Comparison of ENCODE assay signal across 23 cellular contexts in genomic region chr3:194150252-194150934, GRCh38. TPM values are rescaled to one million over a fixed set of nuclear protein-coding genes. Genes with fewer than 3 reads are reported as not detected.
DNase-seq lines count a peak whose midpoint lies in the region; ATAC-seq and TF ChIP-seq lines count a peak whose summit lies in the region.
"Had no signal": no experiment of that assay in that cellular context is flagged by ENCODE, and none has a peak within 500 bp of the region (broad histone marks: within the 10 kb centered on the region; RNA-seq: fewer than 3 reads in every experiment).

No MANE protein-coding gene starts in this region.

- H3K4me1 ChIP-seq in PC-3 (ENCODE audit: insufficient read depth, low read length) (peaks cover 15% of the 10 kb centered on the region), colonic mucosa (no peaks in the 10 kb centered on the region), stomach (peaks cover 0 to 25% (median 10%) of the 10 kb centered on the region in 4 donors), left ventricle myocardium inferior (peaks cover 5% of the 10 kb centered on the region)

- H3K9me3 ChIP-seq in PC-3 (ENCODE audit: low read length) (no peaks in the 10 kb centered on the region), colonic mucosa (no peaks in the 10 kb centered on the region), stomach (peaks cover 0 to 6% (median 2%) of the 10 kb centered on the region in 4 donors), left ventricle myocardium inferior (replicated peaks) (peaks cover 8% of the 10 kb centered on the region)
- H3K9me3 ChIP-seq: SJSA1 had no signal

- ATAC-seq in PC-3 (peak; percentile 89), left lobe of liver (peak; percentile 91), GM21367 (IDR thresholded peaks at IDR 0.05; ENCODE audit: unreplicated experiment) (no peak)
- ATAC-seq: activated T-cell treated with anti-CD3 and anti-CD28 coated beads, Interleukin-2, amount 50 U/mL, for 4 hours; effector memory CD8-positive, alpha-beta T cell; right cardiac atrium; stimulated activated naive CD8-positive, alpha-beta T cell treated with anti-CD3 and anti-CD28 coated beads, Interleukin-15, Interleukin-2, amounts not matched to agents 100 U/mL and 50 U/mL, for 24 hours had no signal

- H3F3A ChIP-seq in PC-3 (ENCODE audit: low read length, unreplicated experiment): no peaks in the 10 kb centered on the region

- BruUV-seq in PC-3 (replicated peaks; lab: Mats Ljungman, UMichigan): no TSS peak

- H3K27ac ChIP-seq in PC-3 (ENCODE audit: low read length) (peak overlapping the region; percentile 1; the same call in 1 of the 2 replicates), colonic mucosa (no peak overlapping the region), stomach (peak overlapping the region in 4 of 5 donors; percentile 30 to 75 (median 46)), left ventricle myocardium inferior (replicated peaks) (no peak overlapping the region)
- H3K27ac ChIP-seq: adrenal gland, coronary artery, Peyer's patch, SJSA1 had no signal

- intact Hi-C loops in PC-3 (cut with micrococcal nuclease) (loop anchor here (1.0 kb wide), 1 partner anchor 8 kb away; no protein-coding TSS in a partner anchor), colonic mucosa (cut with DNase I) (no loop called here), stomach (cut with DNase I; ENCODE audit: low total_unique reads) (no loop called here), left ventricle myocardium inferior (cut with micrococcal nuclease) (no loop called here)

- POLR2A ChIA-PET in PC-3 (lab: Charles Lee; ENCODE audit: unreplicated experiment): no interaction called here

- H3K4me3 ChIP-seq in PC-3 (ENCODE audit: low read length) (no peak overlapping the region), colonic mucosa (no peak overlapping the region), stomach (no peak overlapping the region), left ventricle myocardium inferior (no peak overlapping the region)
- H3K4me3 ChIP-seq: adrenal gland, coronary artery, Peyer's patch, SJSA1 had no signal

- H3K4me2 ChIP-seq in PC-3 (ENCODE audit: low read length): peak overlapping the region; percentile 52

- no peak for TF ChIP-seq CTCF in PC-3 (conservative IDR thresholded peaks at IDR 0.05; ENCODE audit: low read depth, low read length)
- no peak for TF ChIP-seq CTCF in colonic mucosa (IDR thresholded peaks at IDR 0.05)
- no peak for TF ChIP-seq CTCF in stomach (IDR thresholded peaks at IDR 0.05)
- TF ChIP-seq CTCF in left ventricle myocardium inferior (IDR thresholded peaks at IDR 0.05; ENCODE audit: borderline replicate concordance): no peak

- TF ChIP-seq EP300 in stomach (IDR thresholded peaks at IDR 0.05): no peak

- H3K9ac ChIP-seq in PC-3 (ENCODE audit: low read length): no peak overlapping the region
- H3K9ac ChIP-seq in colonic mucosa (ENCODE audit: low read depth in 2 of 2, low read length in 2 of 2): no peak overlapping the region

- no peaks in the 10 kb centered on the region for H3K79me2 ChIP-seq in PC-3 (ENCODE audit: low read length)

- H3K36me3 ChIP-seq in PC-3 (ENCODE audit: low read depth, low read length) (no peaks in the 10 kb centered on the region), colonic mucosa (no peaks in the 10 kb centered on the region), stomach (no peaks in the 10 kb centered on the region), left ventricle myocardium inferior (no peaks in the 10 kb centered on the region)
- H3K36me3 ChIP-seq: adrenal gland, Peyer's patch, SJSA1 had no signal

- no peak for TF ChIP-seq POLR2A in stomach (IDR thresholded peaks at IDR 0.05)

- H3K9me2 ChIP-seq in PC-3 (replicated peaks; ENCODE audit: low read length): no peaks in the 10 kb centered on the region

- CTCF ChIA-PET in PC-3 (lab: Charles Lee): no interaction called here

- 37 to 60% (median 46%) methylated on average over 8 of the region's 8 CpGs for WGBS in stomach, 5 donors

- peak; percentile 74 for DNase-seq in PC-3
- DNase-seq in colonic mucosa: peak; percentile 55
- DNase-seq in left lobe of liver (ENCODE audit: low spot score): peak; percentile 66
- no peak for DNase-seq in stomach
- DNase-seq in left ventricle myocardium inferior: no peak
- no peak for DNase-seq in activated gamma-delta T cell (lab: John Stamatoyannopoulos, UW)
- DNase-seq: activated CD4-positive, alpha-beta T cell treated with anti-CD3 and anti-CD28 coated beads for 4 hours; activated naive CD4-positive, alpha-beta T cell; activated T-cell treated with anti-CD3 and anti-CD28 coated beads, Interleukin-2, amount 50 U/mL, for 4 hours; adrenal gland; CD4-positive, alpha-beta memory T cell; effector memory CD8-positive, alpha-beta T cell; midbrain; NCI-H146; NCI-H2171; NCI-H524 treated with DMSO at 0.1 percent for 48 hours; NK-92 treated with Interleukin-12 subunit alpha and Interleukin-12 subunit beta, amount 100 ng/mL, for 24 hours; Peyer's patch; stimulated activated naive CD8-positive, alpha-beta T cell treated with anti-CD3 and anti-CD28 coated beads, Interleukin-15, Interleukin-2, amounts not matched to agents 100 U/mL and 50 U/mL, for 24 hours had no signal

- H3K27me3 ChIP-seq in PC-3 (ENCODE audit: low read length) (no peaks in the 10 kb centered on the region), colonic mucosa (no peaks in the 10 kb centered on the region), stomach (no peaks in the 10 kb centered on the region), left ventricle myocardium inferior (ENCODE audit: low read depth) (peaks cover 13% of the 10 kb centered on the region)
- H3K27me3 ChIP-seq: adrenal gland, Peyer's patch, SJSA1 had no signal

- 0 out of 2 replicates have a peak overlapping the region, but pooled peaks have one; percentile 5 for H2AFZ ChIP-seq in PC-3 (ENCODE audit: low read length)

- no peaks in the 10 kb centered on the region for H4K20me1 ChIP-seq in PC-3 (ENCODE audit: low read length)

RNA-seq across cellular contexts. Expression of gene HES1, which starts 14.4 kb away (rescaled TPM):
- total RNA-seq in PC-3 (2014; rRNA removed) (852 and 906 TPM in 2 replicates), colonic mucosa (100 to 1,000 TPM; 102 TPM), left lobe of liver (21.3 TPM), stomach (100 to 1,000 TPM in 1 of 5 donors, 10 to 100 TPM in 3, 1 to 10 TPM in 1; 4.7 to 101 (median 43.1) TPM), left ventricle myocardium inferior (13.4 TPM)
- 10 to 100 TPM; 20.5 to 54.5 (median 41.3) TPM for polyA plus RNA-seq in stomach
- total RNA-seq: CD4-positive, alpha-beta memory T cell had no signal

Comparison
In these comparisons a context has a peak if more than half of its experiments do, and no peak if none do; other contexts are left out.
1. DNase-seq: peak in PC-3 (single experiment), colonic mucosa (single experiment) and left lobe of liver (single experiment); none in stomach (single experiment), left ventricle myocardium inferior (single experiment) and activated gamma-delta T cell (single experiment).
2. H3K27ac ChIP-seq: peak in PC-3 (single experiment) and stomach (4 of 5); none in colonic mucosa (single experiment) and left ventricle myocardium inferior (single experiment).